In the genomic region with DNA sequence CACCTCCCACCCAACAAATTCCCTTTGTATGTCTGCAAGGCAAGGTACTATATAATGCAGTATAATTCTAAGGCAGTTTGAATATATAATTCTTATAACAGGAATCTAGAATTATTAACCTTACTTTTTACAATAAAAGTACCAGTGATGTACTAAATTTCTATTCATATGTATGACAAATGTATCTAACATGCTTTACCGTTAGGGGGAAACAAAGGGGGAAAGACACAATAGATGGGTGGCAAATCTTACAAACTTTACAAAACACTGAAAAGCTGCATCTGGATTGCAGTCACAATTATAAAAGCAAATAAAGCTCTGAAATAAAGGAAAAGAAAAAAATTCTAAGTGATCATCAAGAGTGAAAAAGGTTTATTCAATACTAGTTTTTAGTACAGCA, we compare ENCODE assay signal across 9 cellular contexts. TPM values are rescaled to one million over a fixed set of nuclear protein-coding genes. Genes with fewer than 3 reads are reported as not detected.
A peak's percentile ranks its signal among the peaks of the same experiment; 100 is the strongest.
DNase-seq lines count a peak whose midpoint lies in the region; ATAC-seq and TF ChIP-seq lines count a peak whose summit lies in the region.
"Had no signal": no experiment of that assay in that cellular context is flagged by ENCODE, and none has a peak within 500 bp of the region (broad histone marks: within the 10 kb centered on the region; RNA-seq: fewer than 3 reads in every experiment).

No MANE protein-coding gene starts in this region.

- H3K27me3 ChIP-seq in upper lobe of left lung (no peaks in the 10 kb centered on the region), vagina (no peaks in the 10 kb centered on the region)

- peaks cover 44% of the 10 kb centered on the region for H3K27me3 Mint-ChIP-seq in activated CD8-positive, alpha-beta memory T cell treated with anti-CD3 and anti-CD28 coated beads, Interleukin-2, amount 10 ng/mL, durations not matched to agents 7 days and 5 days

- intact Hi-C loops in vagina (cut with DNase I) = no loop called here

- DNase-seq in activated CD8-positive, alpha-beta memory T cell treated with anti-CD3 and anti-CD28 coated beads, Interleukin-2, amount 10 ng/mL, durations not matched to agents 7 days and 5 days = no peak
- no peak for DNase-seq in activated CD8-positive, alpha-beta memory T cell treated with anti-CD3 and anti-CD28 coated beads, Interleukin-2, amount 50 U/mL, for 48 hours
- DNase-seq in astrocyte of the cerebellum (ENCODE audit: low read depth) (no peak), left kidney (ENCODE audit: low read depth, low spot score) (peak; percentile 10), upper lobe of left lung (no peak), NCI-H1417 treated with DMSO at 0.1 percent for 48 hours (lab: John Stamatoyannopoulos, UW) (no peak), vagina (ENCODE audit: extremely low spot score in 2 of 2) (no peak)
- DNase-seq in effector CD8-positive, alpha-beta T cell (lab: John Stamatoyannopoulos, UW) = no peak

- in situ Hi-C loops in astrocyte of the cerebellum (cut with HindIII; ENCODE audit: low sequenced_read_pairs) = no loop called here

- no peak overlapping the region for H3K27ac Mint-ChIP-seq in activated CD8-positive, alpha-beta memory T cell treated with anti-CD3 and anti-CD28 coated beads, Interleukin-2, amount 10 ng/mL, durations not matched to agents 7 days and 5 days
- H3K27ac Mint-ChIP-seq: activated naive CD4-positive, alpha-beta T cell treated with anti-CD3 and anti-CD28 coated beads, Interleukin-2, amount 50 U/mL, for 72 hours had no signal

- TF ChIP-seq POLR2A in upper lobe of left lung (IDR thresholded peaks at IDR 0.05) = no peak
- TF ChIP-seq POLR2A in vagina (IDR thresholded peaks at IDR 0.05) = no peak

- peak overlapping the region; percentile 23 for H3K4me3 Mint-ChIP-seq in activated CD8-positive, alpha-beta memory T cell treated with anti-CD3 and anti-CD28 coated beads, Interleukin-2, amount 10 ng/mL, durations not matched to agents 7 days and 5 days

- no peak for TF ChIP-seq EP300 in upper lobe of left lung (IDR thresholded peaks at IDR 0.05)

- CTCF ChIA-PET in activated CD8-positive, alpha-beta memory T cell treated with anti-CD3 and anti-CD28 coated beads, Interleukin-2, amount 10 ng/mL, durations not matched to agents 7 days and 5 days (lab: Charles Lee) = interaction anchor here (4.0 kb wide), 1 partner anchor 93 kb away, joined by 14 read pairs; no protein-coding TSS in a partner anchor

- H3K4me1 ChIP-seq in upper lobe of left lung (peaks cover 12 to 24% (median 19%) of the 10 kb centered on the region in 4 donors), vagina (peaks cover 21% of the 10 kb centered on the region)

- TF ChIP-seq CTCF in astrocyte of the cerebellum (IDR thresholded peaks at IDR 0.05; ENCODE audit: low read depth, low read length, missing control alignments) (no peak), upper lobe of left lung (IDR thresholded peaks at IDR 0.05) (no peak), vagina (IDR thresholded peaks at IDR 0.05) (no peak)

- H3K9me3 ChIP-seq in upper lobe of left lung (no peaks in the 10 kb centered on the region), vagina (no peaks in the 10 kb centered on the region)

- peaks cover 23% of the 10 kb centered on the region for H3K4me1 Mint-ChIP-seq in activated CD8-positive, alpha-beta memory T cell treated with anti-CD3 and anti-CD28 coated beads, Interleukin-2, amount 10 ng/mL, durations not matched to agents 7 days and 5 days

- no peaks in the 10 kb centered on the region for H3K9me3 Mint-ChIP-seq in activated CD8-positive, alpha-beta memory T cell treated with anti-CD3 and anti-CD28 coated beads, Interleukin-2, amount 10 ng/mL, durations not matched to agents 7 days and 5 days (ENCODE audit: low read depth)
- H3K9me3 Mint-ChIP-seq: activated naive CD4-positive, alpha-beta T cell treated with anti-CD3 and anti-CD28 coated beads, Interleukin-2, amount 50 U/mL, for 72 hours had no signal

- H3K27ac ChIP-seq in upper lobe of left lung (peak overlapping the region in 2 of 4 donors; percentile 94 to 95), vagina (no peak overlapping the region)

- 31 to 53% methylated on average over 1 of the region's 1 CpG for whole genome bisulfite sequencing in upper lobe of left lung, 2 donors

- ATAC-seq in activated CD8-positive, alpha-beta memory T cell treated with anti-CD3 and anti-CD28 coated beads, Interleukin-2, amount 10 ng/mL, durations not matched to agents 7 days and 5 days = no peak
- ATAC-seq in upper lobe of left lung (ENCODE audit: low FRiP score in 2 of 2) = no peak
- ATAC-seq: activated naive CD4-positive, alpha-beta T cell treated with anti-CD3 and anti-CD28 coated beads, Interleukin-2, amount 50 U/mL, for 72 hours had no signal

- H3K4me3 ChIP-seq in astrocyte of the cerebellum (ENCODE audit: low read depth, low read length) (peak overlapping the region; percentile 90), upper lobe of left lung (peak overlapping the region; percentile 54 to 75 (median 62)), vagina (peak overlapping the region in 1 of 2 donors; percentile 71)

- no peaks in the 10 kb centered on the region for H3K36me3 ChIP-seq in upper lobe of left lung
- no peaks in the 10 kb centered on the region for H3K36me3 ChIP-seq in vagina

- H3K36me3 Mint-ChIP-seq in activated CD8-positive, alpha-beta memory T cell treated with anti-CD3 and anti-CD28 coated beads, Interleukin-2, amount 10 ng/mL, durations not matched to agents 7 days and 5 days = no peaks in the 10 kb centered on the region

RNA-seq across cellular contexts. Expression of a gene that starts 2.3 kb away (rescaled TPM):
- 1 to 10 TPM; 6.7 to 9.6 TPM for total RNA-seq in activated CD8-positive, alpha-beta memory T cell treated with anti-CD3 and anti-CD28 coated beads, Interleukin-2, amount 10 ng/mL, durations not matched to agents 7 days and 5 days
- total RNA-seq in upper lobe of left lung = 10 to 100 TPM; 11.2 to 43.7 (median 33.0) TPM
- 27.0 TPM for total RNA-seq in vagina

RNA-seq across cellular contexts. Expression of a gene that starts 44.7 kb away (rescaled TPM):
- total RNA-seq in activated CD8-positive, alpha-beta memory T cell treated with anti-CD3 and anti-CD28 coated beads, Interleukin-2, amount 10 ng/mL, durations not matched to agents 7 days and 5 days = not detected
- total RNA-seq in upper lobe of left lung = 100 to 1,000 TPM in 1 of 6 donors, 10 to 100 TPM in 5; 12.2 to 109 (median 31.2) TPM
- total RNA-seq in vagina = 3.9 TPM
- total RNA-seq: activated naive CD4-positive, alpha-beta T cell treated with anti-CD3 and anti-CD28 coated beads, Interleukin-2, amount 50 U/mL, for 72 hours had no signal

RNA-seq across cellular contexts. Expression of a gene that starts 46.1 kb away (rescaled TPM):
- not detected for total RNA-seq in activated CD8-positive, alpha-beta memory T cell treated with anti-CD3 and anti-CD28 coated beads, Interleukin-2, amount 10 ng/mL, durations not matched to agents 7 days and 5 days
- total RNA-seq in upper lobe of left lung (not detected), vagina (not detected)
- total RNA-seq: activated naive CD4-positive, alpha-beta T cell treated with anti-CD3 and anti-CD28 coated beads, Interleukin-2, amount 50 U/mL, for 72 hours had no signal
